In genomic region chr1:66769512-66770229, GRCh38 we compare ENCODE assay signal across 17 cellular contexts. TPM values are rescaled to one million over a fixed set of nuclear protein-coding genes. Genes with fewer than 3 reads are reported as not detected.
DNase-seq lines count a peak whose midpoint lies in the region; ATAC-seq, FAIRE-seq and TF ChIP-seq lines count a peak whose summit lies in the region.
"Had no signal": no experiment of that assay in that cellular context is flagged by ENCODE, and none has a peak within 500 bp of the region (broad histone marks: within the 10 kb centered on the region; RNA-seq: fewer than 3 reads in every experiment).

No MANE protein-coding gene starts in this region.

- H3K36me3 ChIP-seq in OCI-LY1 (ENCODE audit: insufficient read depth, low read length) = no peaks in the 10 kb centered on the region
- H3K36me3 ChIP-seq in GM23338 (ENCODE audit: insufficient read depth) = no peaks in the 10 kb centered on the region

- CTCF ChIA-PET in A549 (lab: Yijun Ruan, JAX) (no interaction called here), Calu3 (lab: Charles Lee) (no interaction called here)

- H3K27me3 Mint-ChIP-seq in activated naive CD8-positive, alpha-beta T cell treated with anti-CD3 and anti-CD28 coated beads, Interleukin-2, amount 10 ng/mL, durations not matched to agents 7 days and 5 days = no peaks in the 10 kb centered on the region
- no peaks in the 10 kb centered on the region for H3K27me3 Mint-ChIP-seq in Calu3 (ENCODE audit: unreplicated experiment)
- no peaks in the 10 kb centered on the region for H3K27me3 Mint-ChIP-seq in GM23338 (ENCODE audit: insufficient read depth, low read depth, poor library complexity)

- H3K36me3 Mint-ChIP-seq in activated naive CD8-positive, alpha-beta T cell treated with anti-CD3 and anti-CD28 coated beads, Interleukin-2, amount 10 ng/mL, durations not matched to agents 7 days and 5 days = no peaks in the 10 kb centered on the region
- H3K36me3 Mint-ChIP-seq in Calu3 (ENCODE audit: insufficient read depth, unreplicated experiment) (no peaks in the 10 kb centered on the region), GM23338 (ENCODE audit: low read depth) (no peaks in the 10 kb centered on the region)

- H3K4me1 Mint-ChIP-seq in activated naive CD8-positive, alpha-beta T cell treated with anti-CD3 and anti-CD28 coated beads, Interleukin-2, amount 10 ng/mL, durations not matched to agents 7 days and 5 days = peaks cover 18% of the 10 kb centered on the region
- H3K4me1 Mint-ChIP-seq in Calu3 (ENCODE audit: low read depth, unreplicated experiment) = no peaks in the 10 kb centered on the region
- H3K4me1 Mint-ChIP-seq in GM23338 = no peaks in the 10 kb centered on the region

- TF ChIP-seq POLR2A in A549 (IDR thresholded peaks at IDR 0.05; ENCODE audit: low read length) = no peak
- no peak for TF ChIP-seq POLR2A in GM12892 (IDR thresholded peaks at IDR 0.05; ENCODE audit: low read depth, low read length)

- TF ChIP-seq RAD21 in A549 (conservative IDR thresholded peaks at IDR 0.05 in 1 of 2, IDR thresholded peaks at IDR 0.05 in 1 of 2) = no peak

- no peak for TF ChIP-seq EP300 in A549 (IDR thresholded peaks at IDR 0.05)

- DNase-seq in A549 (ENCODE audit: low read depth in 1 of 2, low spot score in 1 of 2) = no peak
- DNase-seq in GM12892 (ENCODE audit: insufficient read length) = no peak
- DNase-seq in activated naive CD8-positive, alpha-beta T cell treated with anti-CD3 and anti-CD28 coated beads, Interleukin-2, amount 10 ng/mL, durations not matched to agents 7 days and 5 days = no peak
- DNase-seq in AG20443 (ENCODE audit: low spot score) = no peak
- DNase-seq in Calu3 = no peak
- DNase-seq in GM23338 (ENCODE audit: low spot score) = no peak
- DNase-seq in mucosa of gallbladder (ENCODE audit: low spot score) = no peak
- DNase-seq: caudate nucleus; mesendoderm; NCI-H146; stimulated activated CD4-positive, alpha-beta T cell treated with anti-CD3 and anti-CD28 coated beads, Interleukin-4, amount 100 ng/mL, for 1 hour; T-helper 9 cell had no signal

- H3K27ac ChIP-seq in A549 = no peak overlapping the region
- peak overlapping the region; percentile 78 for H3K27ac ChIP-seq in OCI-LY1 (ENCODE audit: low read depth, low read length, poor library complexity, severe bottlenecking)
- no peak overlapping the region for H3K27ac ChIP-seq in GM23338 (ENCODE audit: low read depth)
- H3K27ac ChIP-seq: C4-2B had no signal

- peak overlapping the region; percentile 72 for H3K4me3 Mint-ChIP-seq in activated naive CD8-positive, alpha-beta T cell treated with anti-CD3 and anti-CD28 coated beads, Interleukin-2, amount 10 ng/mL, durations not matched to agents 7 days and 5 days
- no peak overlapping the region for H3K4me3 Mint-ChIP-seq in Calu3 (ENCODE audit: low read depth, unreplicated experiment)
- H3K4me3 Mint-ChIP-seq in GM23338 = no peak overlapping the region

- H3K4me3 ChIP-seq in A549 (no peak overlapping the region), OCI-LY1 (ENCODE audit: low read depth, low read length, poor library complexity, severe bottlenecking) (peak overlapping the region; percentile 42), GM23338 (no peak overlapping the region)

- POLR2A ChIA-PET in A549 (lab: Yijun Ruan, JAX) = no interaction called here
- POLR2A ChIA-PET in activated naive CD8-positive, alpha-beta T cell treated with anti-CD3 and anti-CD28 coated beads, Interleukin-2, amount 10 ng/mL, durations not matched to agents 7 days and 5 days (lab: Charles Lee) = interaction anchor here (0.8 kb wide), 2 partner anchors 155 to 160 kb away, joined by 3 to 4 read pairs; partner anchors contain the start of genes DNAI4 and MIER1

- 55% methylated on average over 7 of the region's 7 CpGs for WGBS in A549 (ENCODE audit: missing lambda C conversion rate)

- peak overlapping the region; percentile 63 for H3K27ac Mint-ChIP-seq in activated naive CD8-positive, alpha-beta T cell treated with anti-CD3 and anti-CD28 coated beads, Interleukin-2, amount 10 ng/mL, durations not matched to agents 7 days and 5 days
- H3K27ac Mint-ChIP-seq in Calu3 (ENCODE audit: unreplicated experiment) (no peak overlapping the region), GM23338 (no peak overlapping the region)

- H3K27me3 ChIP-seq in OCI-LY1 (ENCODE audit: insufficient read depth, low read length) (no peaks in the 10 kb centered on the region), GM23338 (ENCODE audit: insufficient read depth) (no peaks in the 10 kb centered on the region)

- H3K79me2 ChIP-seq in OCI-LY1 (ENCODE audit: insufficient read depth, low read length) (no peaks in the 10 kb centered on the region), GM23338 (replicated peaks; ENCODE audit: insufficient read depth) (no peaks in the 10 kb centered on the region)

- intact Hi-C loops in Calu3 (cut with micrococcal nuclease; ENCODE audit: unreplicated experiment) = loop anchor here (5.0 kb wide), 4 partner anchors 163 to 733 kb away; no protein-coding TSS in a partner anchor

- no TSS peak for BruUV-seq in Calu3 (replicated peaks; lab: Mats Ljungman, UMichigan)

- no peaks in the 10 kb centered on the region for H3K9me3 ChIP-seq in A549
- H3K9me3 ChIP-seq in OCI-LY1 (ENCODE audit: low read length) = no peaks in the 10 kb centered on the region

- H3K4me1 ChIP-seq in A549 (no peaks in the 10 kb centered on the region), OCI-LY1 (ENCODE audit: insufficient read depth, low read length, severe bottlenecking) (peaks cover 37% of the 10 kb centered on the region), GM23338 (ENCODE audit: insufficient read depth) (no peaks in the 10 kb centered on the region)

- H3K9me2 ChIP-seq in OCI-LY1 (ENCODE audit: low read depth, low read length) (no peaks in the 10 kb centered on the region), GM23338 (ENCODE audit: insufficient read depth) (no peaks in the 10 kb centered on the region)

- H3K9me3 Mint-ChIP-seq in activated naive CD8-positive, alpha-beta T cell treated with anti-CD3 and anti-CD28 coated beads, Interleukin-2, amount 10 ng/mL, durations not matched to agents 7 days and 5 days = no peaks in the 10 kb centered on the region
- H3K9me3 Mint-ChIP-seq in Calu3 (ENCODE audit: low read depth, unreplicated experiment) = no peaks in the 10 kb centered on the region
- no peaks in the 10 kb centered on the region for H3K9me3 Mint-ChIP-seq in GM23338

- no peak for ATAC-seq in A549
- ATAC-seq in activated naive CD8-positive, alpha-beta T cell treated with anti-CD3 and anti-CD28 coated beads, Interleukin-2, amount 10 ng/mL, durations not matched to agents 7 days and 5 days (ENCODE audit: low read depth) = peak; percentile 77
- ATAC-seq in GM23338 = no peak

- 0 out of 3 replicates have a peak overlapping the region, but pooled peaks have one; percentile 30 for H3K4me2 ChIP-seq in A549
- H3K4me2 ChIP-seq in OCI-LY1 (ENCODE audit: low read length) = peak overlapping the region; percentile 66
- H3K4me2 ChIP-seq in GM23338 = no peak overlapping the region

- H4K20me1 ChIP-seq in OCI-LY1 (ENCODE audit: insufficient read depth, low read length) = no peaks in the 10 kb centered on the region
- H4K20me1 ChIP-seq in GM23338 (replicated peaks; ENCODE audit: insufficient read depth) = no peaks in the 10 kb centered on the region

- H3F3A ChIP-seq in OCI-LY1 (ENCODE audit: insufficient read depth, low read length) = no peaks in the 10 kb centered on the region
- H3F3A ChIP-seq in GM23338 (replicated peaks; ENCODE audit: low read depth) = no peaks in the 10 kb centered on the region

- TF ChIP-seq CTCF in A549 (IDR thresholded peaks at IDR 0.05) (no peak), OCI-LY1 (IDR thresholded peaks at IDR 0.05; ENCODE audit: low read length) (no peak), Calu3 (IDR thresholded peaks at IDR 0.05; ENCODE audit: unreplicated experiment) (no peak), GM23338 (conservative IDR thresholded peaks at IDR 0.05; ENCODE audit: low read depth in 2 of 2) (no peak)

- H3K9ac ChIP-seq in OCI-LY1 (ENCODE audit: low read length) = peak overlapping the region; percentile 46; the same call in 1 of the 2 replicates

- FAIRE-seq in A549 (lab: Jason Lieb, UNC) (no peak), GM12892 (lab: Jason Lieb, UNC) (peak; percentile 53)

- peak overlapping the region; percentile 59; the same call in 1 of the 2 replicates for H2AFZ ChIP-seq in OCI-LY1 (ENCODE audit: low read length)
- H2AFZ ChIP-seq in GM23338 = no peak overlapping the region

TF ChIP-seq in A549, 52 proteins besides CTCF, POLR2A, EP300 and RAD21 (continues in another document):
- TF ChIP-seq HOXB13 (CRISPR knock-in tag; IDR thresholded peaks at IDR 0.05; ENCODE audit: low read depth) = no peak

RNA-seq across cellular contexts. Expression of gene DYNLT5, which starts 17.4 kb away (rescaled TPM):
- not detected in 2 replicates for polyA plus RNA-seq in A549 (2011; rRNA removed)
- polyA plus RNA-seq in A549 (2012; cell fraction: cytosol; rRNA removed) = not detected in 2 replicates
- not detected in 2 replicates for polyA plus RNA-seq in A549 (2012; cell fraction: nucleus; rRNA removed)
- not detected in 3 replicates for polyA plus RNA-seq in A549 (2017; fragmentation: RNase III; extraction: RNeasy Plus Mini Kit Qiagen cat#74134 plus additional on column Dnase treatment)
- polyA minus RNA-seq in A549 (2011; rRNA and poly(A)+ RNA removed) = not detected in 2 replicates
- polyA plus RNA-seq in GM12892 (2012; ENCODE audit: missing spikeins) = not detected
- total RNA-seq in activated naive CD8-positive, alpha-beta T cell treated with anti-CD3 and anti-CD28 coated beads, Interleukin-2, amount 10 ng/mL, durations not matched to agents 7 days and 5 days = not detected
- total RNA-seq in Calu3 (2022) = not detected in 2 replicates
- 2.6 and 2.8 TPM in 2 replicates for total RNA-seq in GM23338 (2014; rRNA removed; shearing (Covaris generic))
- polyA plus RNA-seq in GM23338 (2016; fragmentation: Nextera tagmentation; extraction: Ambion mirVana) = 0.95 and 1.3 TPM in 2 replicates
- 0.32 TPM for total RNA-seq in mucosa of gallbladder
- total RNA-seq: epithelial cell of proximal tubule, HT-29 had no signal

RNA-seq across cellular contexts. Expression of gene INSL5, which starts 31.4 kb away (rescaled TPM):
- polyA plus RNA-seq in A549 (2011; rRNA removed) (not detected in 2 replicates), A549 (2017; fragmentation: RNase III; extraction: RNeasy Plus Mini Kit Qiagen cat#74134 plus additional on column Dnase treatment) (not detected in 3 replicates), GM23338 (2016; fragmentation: Nextera tagmentation; extraction: Ambion mirVana) (not detected in 2 replicates)
- polyA plus RNA-seq in A549 (2012; cell fraction: cytosol; rRNA removed) = not detected in 2 replicates
- polyA plus RNA-seq in A549 (2012; cell fraction: nucleus; rRNA removed) = not detected in 2 replicates
- not detected in 2 replicates for polyA minus RNA-seq in A549 (2011; rRNA and poly(A)+ RNA removed)
- polyA plus RNA-seq in GM12892 (2012; ENCODE audit: missing spikeins) = not detected
- total RNA-seq in activated naive CD8-positive, alpha-beta T cell treated with anti-CD3 and anti-CD28 coated beads, Interleukin-2, amount 10 ng/mL, durations not matched to agents 7 days and 5 days = not detected
- total RNA-seq in Calu3 (2022) (not detected in 2 replicates), mucosa of gallbladder (0.60 TPM)
- total RNA-seq in GM23338 (2014; rRNA removed; shearing (Covaris generic)) = not detected in 2 replicates
- total RNA-seq: epithelial cell of proximal tubule, HT-29, pulmonary artery endothelial cell had no signal
